Comparison of ENCODE assay signal across 22 cellular contexts in the genomic region with DNA sequence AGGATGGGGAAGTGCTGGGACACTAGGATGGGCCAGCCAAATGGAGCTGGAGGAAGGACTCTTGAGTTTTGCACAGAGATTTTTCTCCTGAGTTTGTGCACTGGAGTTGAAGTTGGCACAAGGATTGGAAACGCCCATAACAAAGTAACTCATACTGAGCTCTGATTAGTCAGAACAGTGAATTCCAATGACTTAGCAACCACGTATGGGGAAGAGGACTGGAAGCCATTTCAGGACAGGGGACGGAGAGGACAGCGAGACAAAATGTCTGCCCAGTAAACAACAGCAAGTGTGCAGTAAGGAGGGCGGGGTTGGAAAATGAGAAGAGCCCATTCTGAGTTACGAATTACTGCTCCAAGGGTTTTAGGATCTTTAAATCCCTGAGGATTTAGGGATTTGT. TPM values are rescaled to one million over a fixed set of nuclear protein-coding genes. Genes with fewer than 3 reads are reported as not detected.
A peak's percentile ranks its signal among the peaks of the same experiment; 100 is the strongest.
DNase-seq lines count a peak whose midpoint lies in the region; ATAC-seq, FAIRE-seq and TF ChIP-seq lines count a peak whose summit lies in the region.
"Had no signal": no experiment of that assay in that cellular context is flagged by ENCODE, and none has a peak within 500 bp of the region (broad histone marks: within the 10 kb centered on the region; RNA-seq: fewer than 3 reads in every experiment).

No MANE protein-coding gene starts in this region.

- dilution Hi-C loops in keratinocyte (cut with MboI; ENCODE audit: extremely low pct_ligation_motif_present, low sequenced_read_pairs) = no loop called here

- FAIRE-seq in bronchial epithelial cell (lab: Jason Lieb, UNC) (no peak), keratinocyte (lab: Jason Lieb, UNC) (peak; percentile 5)

- H3K79me2 ChIP-seq in keratinocyte (ENCODE audit: control insufficient read depth, insufficient read depth, low read length) = no peaks in the 10 kb centered on the region

- H3K4me1 ChIP-seq in keratinocyte (ENCODE audit: control insufficient read depth, extremely low read depth, insufficient read depth, low read length) = peaks cover 13% of the 10 kb centered on the region
- H3K4me1 ChIP-seq: breast epithelium, gastrocnemius medialis, lower lobe of right lung had no signal

- no peaks in the 10 kb centered on the region for H4K20me1 ChIP-seq in keratinocyte (ENCODE audit: control insufficient read depth, extremely low read depth, insufficient read depth, low read length)

- H3K9ac ChIP-seq in keratinocyte (ENCODE audit: control insufficient read depth, extremely low read depth, insufficient read depth, low read length) = no peak overlapping the region
- H3K9ac ChIP-seq: BLaER1 treated with 17β-estradiol and CSF1 and Interleukin-3, amounts not matched to agents 10 nM and 100 nM had no signal

- H2AFZ ChIP-seq in keratinocyte (ENCODE audit: control insufficient read depth, low read length) = peak overlapping the region; percentile 3

- H3K27ac ChIP-seq in keratinocyte (ENCODE audit: control insufficient read depth, insufficient read depth, low read length) = no peak overlapping the region
- H3K27ac ChIP-seq: BLaER1 treated with 17β-estradiol and CSF1 and Interleukin-3, amounts not matched to agents 10 nM and 100 nM; breast epithelium; gastrocnemius medialis; lower lobe of right lung; thyroid gland had no signal

- no peaks in the 10 kb centered on the region for H3K9me3 ChIP-seq in keratinocyte (ENCODE audit: control insufficient read depth, low read depth, low read length)
- H3K9me3 ChIP-seq: BLaER1 treated with 17β-estradiol and CSF1 and Interleukin-3, amounts not matched to agents 10 nM and 100 nM; breast epithelium; gastrocnemius medialis; lower lobe of right lung; thyroid gland had no signal

- DNase-seq in EH (ENCODE audit: low read depth) (peak; percentile 44), NCI-H226 (peak; percentile 46), bronchial epithelial cell (ENCODE audit: low read depth) (peak; percentile 56), keratinocyte (ENCODE audit: low read depth, low spot score) (no peak), left lobe of liver (ENCODE audit: low spot score) (no peak)
- DNase-seq: activated CD4-positive, alpha-beta memory T cell treated with anti-CD3 and anti-CD28 coated beads for 36 hours; activated T-cell treated with anti-CD3 and anti-CD28 coated beads, Interleukin-2, amount 50 U/mL, for 24 hours; DMS153; gastrocnemius medialis; lower lobe of right lung; MV-4-11; natural killer cell; NCI-H2081; thyroid gland had no signal

- H3K4me3 ChIP-seq in bronchial epithelial cell (ENCODE audit: low read depth, low read length) (no peak overlapping the region), keratinocyte (ENCODE audit: control insufficient read depth in 2 of 3, extremely low read depth in 1 of 3, insufficient read depth in 2 of 3, low read depth in 1 of 3, low read length in 3 of 3) (no peak overlapping the region)
- H3K4me3 ChIP-seq: BLaER1 treated with 17β-estradiol and CSF1 and Interleukin-3, amounts not matched to agents 10 nM and 100 nM; breast epithelium; gastrocnemius medialis; lower lobe of right lung; smooth muscle cell; thyroid gland had no signal

- H3K36me3 ChIP-seq in bronchial epithelial cell (ENCODE audit: control insufficient read depth, insufficient read depth, low read length) = no peaks in the 10 kb centered on the region
- no peaks in the 10 kb centered on the region for H3K36me3 ChIP-seq in keratinocyte (ENCODE audit: control insufficient read depth in 2 of 2, extremely low read depth in 1 of 2, insufficient read depth in 2 of 2, low read length in 2 of 2)
- H3K36me3 ChIP-seq: BLaER1 treated with 17β-estradiol and CSF1 and Interleukin-3, amounts not matched to agents 10 nM and 100 nM; breast epithelium; gastrocnemius medialis; lower lobe of right lung; thyroid gland had no signal

- TF ChIP-seq CTCF in bronchial epithelial cell (IDR thresholded peaks at IDR 0.05; ENCODE audit: insufficient read depth, low read length, severe bottlenecking) (no peak), keratinocyte (optimal IDR thresholded peaks at IDR 0.05 in 1 of 3, IDR thresholded peaks at IDR 0.05 in 1 of 3, conservative IDR thresholded peaks at IDR 0.05 in 1 of 3; ENCODE audit: extremely low read depth in 1 of 3, insufficient read depth in 2 of 3, low read length in 3 of 3) (no peak)

- no peaks in the 10 kb centered on the region for H3K27me3 ChIP-seq in bronchial epithelial cell (ENCODE audit: control insufficient read depth, insufficient read depth, low read length)
- no peaks in the 10 kb centered on the region for H3K27me3 ChIP-seq in keratinocyte (ENCODE audit: control insufficient read depth, extremely low read depth, insufficient read depth, low read length)
- H3K27me3 ChIP-seq: gastrocnemius medialis, thyroid gland had no signal

- H3K4me2 ChIP-seq in keratinocyte (ENCODE audit: control insufficient read depth, extremely low read depth, insufficient read depth, low read depth, low read length) = no peak overlapping the region
- H3K4me2 ChIP-seq: BLaER1 treated with 17β-estradiol and CSF1 and Interleukin-3, amounts not matched to agents 10 nM and 100 nM; smooth muscle cell had no signal

- no peaks in the 10 kb centered on the region for H3K9me1 ChIP-seq in keratinocyte (ENCODE audit: control insufficient read depth, extremely low read depth, insufficient read depth, low read length)

- ATAC-seq in HG03025 (IDR thresholded peaks at IDR 0.05; ENCODE audit: low FRiP score, unreplicated experiment) (no peak), left lobe of liver (no peak), GM18861 (IDR thresholded peaks at IDR 0.05; ENCODE audit: unreplicated experiment) (no peak), HG03469 (IDR thresholded peaks at IDR 0.05; ENCODE audit: unreplicated experiment) (no peak)
- ATAC-seq: gastrocnemius medialis, lower lobe of right lung, natural killer cell, Panc1 had no signal

RNA-seq across cellular contexts. Expression of a gene that starts 5.9 kb away (rescaled TPM):
- total RNA-seq in bronchial epithelial cell (0.13 TPM in 1 of 2 replicates, not detected in the other), left lobe of liver (0.75 TPM)
- polyA plus RNA-seq in keratinocyte = not detected in 3 replicates
- polyA plus RNA-seq in keratinocyte (2011; ENCODE audit: low read depth) = not detected
- polyA plus RNA-seq in keratinocyte (2011; cell fraction: cytosol; rRNA removed) = not detected in 2 replicates
- polyA plus RNA-seq in keratinocyte (2011; cell fraction: nucleus; rRNA removed) = not detected in 2 replicates
- not detected in 2 replicates for polyA plus RNA-seq in keratinocyte (2012; ENCODE audit: low replicate concordance)
- polyA minus RNA-seq in keratinocyte = not detected in 3 replicates
- polyA minus RNA-seq in keratinocyte (2011; cell fraction: cytosol; rRNA and poly(A)+ RNA removed) = not detected
- not detected in 2 replicates for polyA minus RNA-seq in keratinocyte (2011; cell fraction: nucleus; rRNA and poly(A)+ RNA removed)
- total RNA-seq: activated CD4-positive, alpha-beta memory T cell treated with anti-CD3 and anti-CD28 coated beads for 36 hours; gastrocnemius medialis; lower lobe of right lung; natural killer cell; progenitor cell of endocrine pancreas; smooth muscle cell; thyroid gland had no signal
- polyA plus RNA-seq: smooth muscle cell had no signal

RNA-seq across cellular contexts. Expression of a gene that starts 22.9 kb away (rescaled TPM):
- total RNA-seq in bronchial epithelial cell (not detected in 2 replicates), left lobe of liver (6.0 TPM)
- polyA plus RNA-seq in keratinocyte = not detected in 3 replicates
- polyA plus RNA-seq in keratinocyte (2011; ENCODE audit: low read depth) = not detected
- not detected in 2 replicates for polyA plus RNA-seq in keratinocyte (2011; cell fraction: cytosol; rRNA removed)
- polyA plus RNA-seq in keratinocyte (2011; cell fraction: nucleus; rRNA removed) = not detected in 2 replicates
- 0.05 and 0.17 TPM in 2 replicates for polyA plus RNA-seq in keratinocyte (2012; ENCODE audit: low replicate concordance)
- not detected in 3 replicates for polyA minus RNA-seq in keratinocyte
- polyA minus RNA-seq in keratinocyte (2011; cell fraction: cytosol; rRNA and poly(A)+ RNA removed) = not detected
- polyA minus RNA-seq in keratinocyte (2011; cell fraction: nucleus; rRNA and poly(A)+ RNA removed) = not detected in 2 replicates
- total RNA-seq: activated CD4-positive, alpha-beta memory T cell treated with anti-CD3 and anti-CD28 coated beads for 36 hours; lower lobe of right lung; natural killer cell had no signal

Comparison
In these comparisons a context has a peak if more than half of its experiments do, and no peak if none do; other contexts are left out.
1. DNase-seq: peak in EH (single experiment), NCI-H226 (single experiment) and bronchial epithelial cell (single experiment); none in keratinocyte (single experiment) and left lobe of liver (single experiment).